Comparison of ENCODE assay signal across 1 cellular context in the genomic region with DNA sequence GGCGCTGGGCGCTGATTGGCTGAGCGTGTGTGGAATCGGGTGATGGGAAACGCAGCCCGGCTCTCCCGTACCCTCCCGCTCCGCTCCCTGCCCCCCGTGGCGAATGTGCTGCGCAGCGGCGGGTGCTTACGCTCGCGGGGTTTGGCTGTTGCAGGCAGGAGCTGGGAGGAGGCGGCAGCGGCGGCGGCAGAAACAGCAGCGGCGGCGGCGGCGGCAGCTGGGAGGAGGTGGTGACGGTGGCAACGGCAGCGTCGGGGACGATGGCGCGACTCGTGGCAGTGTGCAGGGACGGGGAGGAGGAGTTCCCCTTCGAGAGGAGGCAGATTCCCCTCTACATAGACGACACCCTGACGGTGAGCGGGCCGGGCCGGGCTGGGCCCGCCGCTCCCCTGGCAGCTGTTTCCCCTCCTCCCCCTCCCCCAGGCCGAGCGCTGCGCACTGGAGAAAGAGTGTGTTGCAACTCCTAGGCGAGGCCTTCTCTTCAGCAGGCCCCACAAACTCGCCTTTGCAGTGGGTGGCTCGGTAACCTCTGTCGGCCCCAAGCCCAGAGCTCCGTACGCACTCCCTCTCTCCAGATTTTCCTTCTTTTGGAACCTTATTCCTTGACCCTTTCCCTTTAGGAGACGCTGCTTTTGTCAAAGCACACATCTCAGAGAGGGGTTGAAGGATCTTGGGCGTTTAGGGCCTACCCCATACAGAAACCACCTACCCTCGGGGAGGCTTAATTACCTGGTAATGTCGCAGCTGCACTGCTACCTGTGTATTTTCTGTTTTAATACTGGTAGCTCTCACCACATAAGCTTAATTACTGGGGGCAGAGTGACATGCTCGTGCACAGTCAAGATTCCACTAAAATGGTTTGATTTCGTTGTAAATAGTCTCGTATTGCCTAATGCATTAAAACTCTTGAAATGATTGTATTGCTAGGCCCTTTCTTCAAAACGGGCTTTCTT.
TF ChIP-seq lines count a peak whose summit lies in the region.

No MANE protein-coding gene starts in this region.

TF ChIP-seq in SK-N-SH, 30 proteins besides CTCF, POLR2A, EP300 and RAD21 (continued from another document):
- TF ChIP-seq FOXM1 (IDR thresholded peaks at IDR 0.05; ENCODE audit: low read depth), result no peak
- TF ChIP-seq, protein P1, sequence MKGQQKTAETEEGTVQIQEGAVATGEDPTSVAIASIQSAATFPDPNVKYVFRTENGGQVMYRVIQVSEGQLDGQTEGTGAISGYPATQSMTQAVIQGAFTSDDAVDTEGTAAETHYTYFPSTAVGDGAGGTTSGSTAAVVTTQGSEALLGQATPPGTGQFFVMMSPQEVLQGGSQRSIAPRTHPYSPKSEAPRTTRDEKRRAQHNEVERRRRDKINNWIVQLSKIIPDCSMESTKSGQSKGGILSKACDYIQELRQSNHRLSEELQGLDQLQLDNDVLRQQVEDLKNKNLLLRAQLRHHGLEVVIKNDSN (IDR thresholded peaks at IDR 0.05; ENCODE audit: borderline replicate concordance, low read depth), result no peak
- TF ChIP-seq GATA2 (CRISPR knock-in tag; IDR thresholded peaks at IDR 0.05), result no peak
- peak; percentile 99 for TF ChIP-seq CHD2 (IDR thresholded peaks at IDR 0.05; ENCODE audit: low read length, partially characterized antibody)
- no peak for TF ChIP-seq SMC3 (IDR thresholded peaks at IDR 0.05; ENCODE audit: low read depth, low read length)
- no peak for TF ChIP-seq POLR2AphosphoS5 (IDR thresholded peaks at IDR 0.05; ENCODE audit: low read depth, low read length)
- peak; percentile 46; the same call in 1 of the 2 replicates for TF ChIP-seq GABPA (IDR thresholded peaks at IDR 0.05; ENCODE audit: low read depth)
- no peak for TF ChIP-seq EZH2phosphoT487 (IDR thresholded peaks at IDR 0.05; ENCODE audit: borderline replicate concordance, low read depth)
- TF ChIP-seq JUND (IDR thresholded peaks at IDR 0.05), result no peak
- TF ChIP-seq FOSL2 (IDR thresholded peaks at IDR 0.05; ENCODE audit: borderline replicate concordance, low read depth), result no peak
- TF ChIP-seq YY1 (IDR thresholded peaks at IDR 0.05; ENCODE audit: low read depth), result no peak
- TF ChIP-seq FOXJ3 (CRISPR knock-in tag; IDR thresholded peaks at IDR 0.05), result no peak
- TF ChIP-seq TCF12 (IDR thresholded peaks at IDR 0.05), result no peak; the same call in 1 of the 2 replicates
- TF ChIP-seq, protein P2, sequence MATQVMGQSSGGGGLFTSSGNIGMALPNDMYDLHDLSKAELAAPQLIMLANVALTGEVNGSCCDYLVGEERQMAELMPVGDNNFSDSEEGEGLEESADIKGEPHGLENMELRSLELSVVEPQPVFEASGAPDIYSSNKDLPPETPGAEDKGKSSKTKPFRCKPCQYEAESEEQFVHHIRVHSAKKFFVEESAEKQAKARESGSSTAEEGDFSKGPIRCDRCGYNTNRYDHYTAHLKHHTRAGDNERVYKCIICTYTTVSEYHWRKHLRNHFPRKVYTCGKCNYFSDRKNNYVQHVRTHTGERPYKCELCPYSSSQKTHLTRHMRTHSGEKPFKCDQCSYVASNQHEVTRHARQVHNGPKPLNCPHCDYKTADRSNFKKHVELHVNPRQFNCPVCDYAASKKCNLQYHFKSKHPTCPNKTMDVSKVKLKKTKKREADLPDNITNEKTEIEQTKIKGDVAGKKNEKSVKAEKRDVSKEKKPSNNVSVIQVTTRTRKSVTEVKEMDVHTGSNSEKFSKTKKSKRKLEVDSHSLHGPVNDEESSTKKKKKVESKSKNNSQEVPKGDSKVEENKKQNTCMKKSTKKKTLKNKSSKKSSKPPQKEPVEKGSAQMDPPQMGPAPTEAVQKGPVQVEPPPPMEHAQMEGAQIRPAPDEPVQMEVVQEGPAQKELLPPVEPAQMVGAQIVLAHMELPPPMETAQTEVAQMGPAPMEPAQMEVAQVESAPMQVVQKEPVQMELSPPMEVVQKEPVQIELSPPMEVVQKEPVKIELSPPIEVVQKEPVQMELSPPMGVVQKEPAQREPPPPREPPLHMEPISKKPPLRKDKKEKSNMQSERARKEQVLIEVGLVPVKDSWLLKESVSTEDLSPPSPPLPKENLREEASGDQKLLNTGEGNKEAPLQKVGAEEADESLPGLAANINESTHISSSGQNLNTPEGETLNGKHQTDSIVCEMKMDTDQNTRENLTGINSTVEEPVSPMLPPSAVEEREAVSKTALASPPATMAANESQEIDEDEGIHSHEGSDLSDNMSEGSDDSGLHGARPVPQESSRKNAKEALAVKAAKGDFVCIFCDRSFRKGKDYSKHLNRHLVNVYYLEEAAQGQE (IDR thresholded peaks at IDR 0.05; ENCODE audit: low read depth, low read length), result 0 out of 2 replicates have a peak, but pooled peaks have one; percentile 11
- TF ChIP-seq NRF1 (IDR thresholded peaks at IDR 0.05; ENCODE audit: low read depth, low read length), result no peak
- no peak for TF ChIP-seq RFX5 (IDR thresholded peaks at IDR 0.05; ENCODE audit: low read length)
- TF ChIP-seq, protein P3, sequence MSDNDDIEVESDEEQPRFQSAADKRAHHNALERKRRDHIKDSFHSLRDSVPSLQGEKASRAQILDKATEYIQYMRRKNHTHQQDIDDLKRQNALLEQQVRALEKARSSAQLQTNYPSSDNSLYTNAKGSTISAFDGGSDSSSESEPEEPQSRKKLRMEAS (IDR thresholded peaks at IDR 0.05; ENCODE audit: low read depth), result 0 out of 2 replicates have a peak, but pooled peaks have one; percentile 63
- TF ChIP-seq SIN3A (IDR thresholded peaks at IDR 0.05; ENCODE audit: borderline replicate concordance, low read depth, low read length), result peak; percentile 93
- TF ChIP-seq, protein P4, sequence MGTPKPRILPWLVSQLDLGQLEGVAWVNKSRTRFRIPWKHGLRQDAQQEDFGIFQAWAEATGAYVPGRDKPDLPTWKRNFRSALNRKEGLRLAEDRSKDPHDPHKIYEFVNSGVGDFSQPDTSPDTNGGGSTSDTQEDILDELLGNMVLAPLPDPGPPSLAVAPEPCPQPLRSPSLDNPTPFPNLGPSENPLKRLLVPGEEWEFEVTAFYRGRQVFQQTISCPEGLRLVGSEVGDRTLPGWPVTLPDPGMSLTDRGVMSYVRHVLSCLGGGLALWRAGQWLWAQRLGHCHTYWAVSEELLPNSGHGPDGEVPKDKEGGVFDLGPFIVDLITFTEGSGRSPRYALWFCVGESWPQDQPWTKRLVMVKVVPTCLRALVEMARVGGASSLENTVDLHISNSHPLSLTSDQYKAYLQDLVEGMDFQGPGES (IDR thresholded peaks at IDR 0.05; ENCODE audit: low read depth, low read length), result no peak
- peak; percentile 38; the same call in 1 of the 2 replicates for TF ChIP-seq ELF1 (IDR thresholded peaks at IDR 0.05)
- no peak for TF ChIP-seq MEF2A (IDR thresholded peaks at IDR 0.05; ENCODE audit: borderline replicate concordance, low read depth)
- TF ChIP-seq, protein P5, sequence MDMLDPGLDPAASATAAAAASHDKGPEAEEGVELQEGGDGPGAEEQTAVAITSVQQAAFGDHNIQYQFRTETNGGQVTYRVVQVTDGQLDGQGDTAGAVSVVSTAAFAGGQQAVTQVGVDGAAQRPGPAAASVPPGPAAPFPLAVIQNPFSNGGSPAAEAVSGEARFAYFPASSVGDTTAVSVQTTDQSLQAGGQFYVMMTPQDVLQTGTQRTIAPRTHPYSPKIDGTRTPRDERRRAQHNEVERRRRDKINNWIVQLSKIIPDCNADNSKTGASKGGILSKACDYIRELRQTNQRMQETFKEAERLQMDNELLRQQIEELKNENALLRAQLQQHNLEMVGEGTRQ (IDR thresholded peaks at IDR 0.05; ENCODE audit: borderline replicate concordance, low read depth, low read length), result no peak
- peak; percentile 84 for TF ChIP-seq TAF1 (IDR thresholded peaks at IDR 0.05; ENCODE audit: borderline replicate concordance, low read depth, low read length)
- peak; percentile 31; the same call in 1 of the 2 replicates for TF ChIP-seq RCOR1 (IDR thresholded peaks at IDR 0.05; ENCODE audit: low read length)
- TF ChIP-seq, protein P6, sequence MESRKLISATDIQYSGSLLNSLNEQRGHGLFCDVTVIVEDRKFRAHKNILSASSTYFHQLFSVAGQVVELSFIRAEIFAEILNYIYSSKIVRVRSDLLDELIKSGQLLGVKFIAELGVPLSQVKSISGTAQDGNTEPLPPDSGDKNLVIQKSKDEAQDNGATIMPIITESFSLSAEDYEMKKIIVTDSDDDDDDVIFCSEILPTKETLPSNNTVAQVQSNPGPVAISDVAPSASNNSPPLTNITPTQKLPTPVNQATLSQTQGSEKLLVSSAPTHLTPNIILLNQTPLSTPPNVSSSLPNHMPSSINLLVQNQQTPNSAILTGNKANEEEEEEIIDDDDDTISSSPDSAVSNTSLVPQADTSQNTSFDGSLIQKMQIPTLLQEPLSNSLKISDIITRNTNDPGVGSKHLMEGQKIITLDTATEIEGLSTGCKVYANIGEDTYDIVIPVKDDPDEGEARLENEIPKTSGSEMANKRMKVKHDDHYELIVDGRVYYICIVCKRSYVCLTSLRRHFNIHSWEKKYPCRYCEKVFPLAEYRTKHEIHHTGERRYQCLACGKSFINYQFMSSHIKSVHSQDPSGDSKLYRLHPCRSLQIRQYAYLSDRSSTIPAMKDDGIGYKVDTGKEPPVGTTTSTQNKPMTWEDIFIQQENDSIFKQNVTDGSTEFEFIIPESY (IDR thresholded peaks at IDR 0.05; ENCODE audit: borderline replicate concordance, low read depth), result peak; percentile 96
- TF ChIP-seq TEAD4 (IDR thresholded peaks at IDR 0.05; ENCODE audit: borderline replicate concordance, insufficient read depth), result no peak
- TF ChIP-seq MXI1 (IDR thresholded peaks at IDR 0.05; ENCODE audit: low read depth, low read length), result no peak
TF ChIP-seq in SK-N-SH: peak in this region for 10.
